ENCODE assay signal across 9 cellular contexts in the genomic region with DNA sequence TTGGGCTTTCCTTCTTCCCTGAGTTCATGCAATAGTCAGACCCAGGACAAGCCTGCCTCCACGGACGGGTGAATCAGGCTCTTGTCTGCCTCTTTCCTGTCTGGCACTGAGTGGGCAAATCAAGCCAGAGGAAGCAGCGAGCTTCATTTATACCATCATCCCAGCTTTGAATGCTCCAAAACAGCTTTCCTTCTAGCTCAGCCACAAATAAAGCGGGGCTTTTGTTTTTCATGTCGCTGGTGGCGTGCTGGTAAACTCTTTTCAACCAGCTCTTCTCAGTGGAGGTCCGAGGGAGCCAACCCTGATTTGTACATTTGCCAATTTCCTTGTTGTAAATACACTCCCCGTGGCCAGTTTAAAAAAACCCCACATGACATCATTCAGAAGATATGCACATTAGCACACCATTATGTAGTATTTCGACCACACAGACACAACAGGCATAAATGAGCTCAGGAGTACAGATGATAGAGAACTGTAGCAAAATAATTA. TPM values are rescaled to one million over a fixed set of nuclear protein-coding genes. Genes with fewer than 3 reads are reported as not detected.
DNase-seq lines count a peak whose midpoint lies in the region; ATAC-seq and TF ChIP-seq lines count a peak whose summit lies in the region.
"Had no signal": no experiment of that assay in that cellular context is flagged by ENCODE, and none has a peak within 500 bp of the region (broad histone marks: within the 10 kb centered on the region; RNA-seq: fewer than 3 reads in every experiment).

No MANE protein-coding gene starts in this region.

- no peaks in the 10 kb centered on the region for H3K36me3 Mint-ChIP-seq in GM23338 (ENCODE audit: low read depth)
- H3K36me3 Mint-ChIP-seq in natural killer cell: no peaks in the 10 kb centered on the region
- H3K36me3 Mint-ChIP-seq: memory B cell had no signal

- TF ChIP-seq CTCF in GM23338 (conservative IDR thresholded peaks at IDR 0.05; ENCODE audit: low read depth in 2 of 2) (no peak), parathyroid adenoma (IDR thresholded peaks at IDR 0.05) (no peak), natural killer cell (IDR thresholded peaks at IDR 0.05) (no peak)

- no peaks in the 10 kb centered on the region for H3K9me2 ChIP-seq in GM23338 (ENCODE audit: insufficient read depth)

- H3K27me3 Mint-ChIP-seq in GM23338 (ENCODE audit: insufficient read depth, low read depth, poor library complexity) (no peaks in the 10 kb centered on the region), natural killer cell (ENCODE audit: low read depth in 2 of 2) (peaks cover 12 to 17% of the 10 kb centered on the region in 2 donors)

- no peaks in the 10 kb centered on the region for H3F3A ChIP-seq in GM23338 (replicated peaks; ENCODE audit: low read depth)

- peaks cover 28% of the 10 kb centered on the region for H3K4me1 ChIP-seq in GM23338 (ENCODE audit: insufficient read depth)
- peaks cover 28% of the 10 kb centered on the region for H3K4me1 ChIP-seq in parathyroid adenoma

- peaks cover 36% of the 10 kb centered on the region for H3K4me1 Mint-ChIP-seq in GM23338
- H3K4me1 Mint-ChIP-seq in natural killer cell: no peaks in the 10 kb centered on the region

- H3K27ac Mint-ChIP-seq in GM23338 (no peak overlapping the region), natural killer cell (no peak overlapping the region)
- H3K27ac Mint-ChIP-seq: memory B cell had no signal

- H4K20me1 ChIP-seq in GM23338 (replicated peaks; ENCODE audit: insufficient read depth): no peaks in the 10 kb centered on the region

- H3K9ac ChIP-seq in SK-N-MC (ENCODE audit: insufficient read length) (no peak overlapping the region), parathyroid adenoma (no peak overlapping the region)

- no peaks in the 10 kb centered on the region; the same call in 2 of the 3 replicates for H3K9me3 Mint-ChIP-seq in GM23338
- no peaks in the 10 kb centered on the region for H3K9me3 Mint-ChIP-seq in natural killer cell
- H3K9me3 Mint-ChIP-seq: memory B cell had no signal

- H3K4me3 Mint-ChIP-seq in GM23338 (no peak overlapping the region), natural killer cell (no peak overlapping the region)
- H3K4me3 Mint-ChIP-seq: memory B cell had no signal

- H3K27me3 ChIP-seq in GM23338 (ENCODE audit: insufficient read depth) (no peaks in the 10 kb centered on the region), parathyroid adenoma (ENCODE audit: control insufficient read depth, insufficient read depth, low read length) (no peaks in the 10 kb centered on the region)

- peak overlapping the region; percentile 89 for H2AFZ ChIP-seq in GM23338
- no peak overlapping the region for H2AFZ ChIP-seq in parathyroid adenoma

- DNase-seq in GM23338 (ENCODE audit: low spot score) (no peak), SK-N-MC (ENCODE audit: low read depth, low spot score) (no peak), foreskin melanocyte (peak; percentile 99), natural killer cell (no peak), NCI-H82 (lab: John Stamatoyannopoulos, UW) (no peak)
- DNase-seq in effector CD8-positive, alpha-beta T cell (lab: John Stamatoyannopoulos, UW): no peak

- H3K79me2 ChIP-seq in GM23338 (replicated peaks; ENCODE audit: insufficient read depth) (no peaks in the 10 kb centered on the region), parathyroid adenoma (no peaks in the 10 kb centered on the region)

- H3K4me2 ChIP-seq in GM23338: 0 out of 2 replicates have a peak overlapping the region, but pooled peaks have one; percentile 26
- H3K4me2 ChIP-seq in parathyroid adenoma (ENCODE audit: low read length): no peak overlapping the region

- H3K36me3 ChIP-seq in GM23338 (ENCODE audit: insufficient read depth) (no peaks in the 10 kb centered on the region), SK-N-MC (ENCODE audit: insufficient read depth, low read length) (no peaks in the 10 kb centered on the region), parathyroid adenoma (ENCODE audit: control insufficient read depth, insufficient read depth, low read length) (no peaks in the 10 kb centered on the region)

- no peaks in the 10 kb centered on the region for H3K9me3 ChIP-seq in SK-N-MC (ENCODE audit: low read depth, low read length)
- no peaks in the 10 kb centered on the region for H3K9me3 ChIP-seq in parathyroid adenoma (ENCODE audit: control insufficient read depth, low read length)

- ATAC-seq in GM23338: no peak
- no peak for ATAC-seq in HG02571 (IDR thresholded peaks at IDR 0.05; ENCODE audit: unreplicated experiment)
- ATAC-seq in natural killer cell: no peak

- intact Hi-C loops in natural killer cell (cut with micrococcal nuclease): no loop called here

- H3K27ac ChIP-seq in GM23338 (ENCODE audit: low read depth) (no peak overlapping the region), SK-N-MC (no peak overlapping the region), parathyroid adenoma (peak overlapping the region; percentile 78)

- H3K4me3 ChIP-seq in GM23338 (no peak overlapping the region), SK-N-MC (peak overlapping the region; percentile 34; the same call in 1 of the 2 replicates), parathyroid adenoma (ENCODE audit: low read depth, low read length) (no peak overlapping the region)

TF ChIP-seq in GM23338, 12 proteins besides CTCF, POLR2A, EP300 and RAD21 (continues in another document):
- TF ChIP-seq EZH2phosphoT487 (IDR thresholded peaks at IDR 0.05; ENCODE audit: unreplicated experiment) (no peak), STAT1 (IDR thresholded peaks at IDR 0.05; ENCODE audit: unreplicated experiment) (no peak), JUNB (IDR thresholded peaks at IDR 0.05; ENCODE audit: unreplicated experiment) (no peak), NANOG (IDR thresholded peaks at IDR 0.05; ENCODE audit: borderline replicate concordance) (no peak), ZNF462 (CRISPR knock-in tag; IDR thresholded peaks at IDR 0.05) (no peak), EZH2 (IDR thresholded peaks at IDR 0.05; ENCODE audit: low read depth, unreplicated experiment) (no peak)

RNA-seq across cellular contexts. Expression of gene C11orf91, which starts 8.6 kb away (rescaled TPM):
- total RNA-seq in GM23338 (2014; rRNA removed; shearing (Covaris generic)): not detected in 2 replicates
- polyA plus RNA-seq in GM23338 (2016; fragmentation: Nextera tagmentation; extraction: Ambion mirVana): not detected in 2 replicates
- not detected for total RNA-seq in natural killer cell

RNA-seq across cellular contexts. Expression of gene CD59, which starts 44.2 kb away (rescaled TPM):
- total RNA-seq in GM23338 (2014; rRNA removed; shearing (Covaris generic)): 41.5 and 61.5 TPM in 2 replicates
- polyA plus RNA-seq in GM23338 (2016; fragmentation: Nextera tagmentation; extraction: Ambion mirVana): 73.9 and 86.6 TPM in 2 replicates
- total RNA-seq in natural killer cell: 10 to 100 TPM; 25.0 to 29.4 (median 26.4) TPM
